In the genomic region with DNA sequence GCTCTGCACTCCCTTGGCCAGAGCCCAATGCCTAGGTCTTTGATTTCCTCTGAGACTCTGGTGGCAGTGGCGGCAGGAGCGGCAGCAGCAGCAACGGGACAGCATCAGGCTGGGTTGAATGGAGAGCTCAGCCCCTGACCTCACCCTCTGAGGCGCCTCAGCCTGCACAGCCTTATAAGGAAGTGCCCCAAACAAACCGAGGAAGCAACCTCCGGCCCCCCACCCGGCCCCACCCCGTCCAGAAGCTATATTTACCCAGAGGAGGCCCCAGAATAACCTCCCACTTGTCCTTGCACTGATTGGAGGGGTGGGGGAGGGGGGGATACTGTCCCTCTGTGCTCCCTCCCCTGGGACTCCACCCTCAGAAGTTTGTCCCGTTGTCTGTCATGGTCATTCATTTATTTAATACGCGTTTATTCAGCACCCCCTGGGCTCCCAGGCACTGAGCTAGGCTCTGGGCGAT, we compare ENCODE assay signal across 1 cellular context.
A peak's percentile ranks its signal among the peaks of the same experiment; 100 is the strongest.
TF ChIP-seq lines count a peak whose summit lies in the region.

No MANE protein-coding gene starts in this region.

TF ChIP-seq in GM12878, 131 proteins besides CTCF, POLR2A, EP300 and RAD21:
- peak; percentile 31; the same call in 1 of the 2 replicates for TF ChIP-seq CREM (IDR thresholded peaks at IDR 0.05; ENCODE audit: low read depth)
- 0 out of 2 replicates have a peak, but pooled peaks have one; percentile 6 for TF ChIP-seq SPI1 (IDR thresholded peaks at IDR 0.05; ENCODE audit: borderline replicate concordance, insufficient read depth, low read depth, low read length)
- TF ChIP-seq E2F4 (IDR thresholded peaks at IDR 0.05; ENCODE audit: low read depth, low read length) = no peak
- peak; percentile 63; the same call in 1 of the 2 replicates for TF ChIP-seq POLR2AphosphoS5 (IDR thresholded peaks at IDR 0.05; ENCODE audit: low read length)
- no peak for TF ChIP-seq PAX5 (IDR thresholded peaks at IDR 0.05; ENCODE audit: borderline replicate concordance, low read depth, low read length)
- TF ChIP-seq ZBTB4 (CRISPR knock-in tag; IDR thresholded peaks at IDR 0.05) = no peak
- TF ChIP-seq, protein P1, sequence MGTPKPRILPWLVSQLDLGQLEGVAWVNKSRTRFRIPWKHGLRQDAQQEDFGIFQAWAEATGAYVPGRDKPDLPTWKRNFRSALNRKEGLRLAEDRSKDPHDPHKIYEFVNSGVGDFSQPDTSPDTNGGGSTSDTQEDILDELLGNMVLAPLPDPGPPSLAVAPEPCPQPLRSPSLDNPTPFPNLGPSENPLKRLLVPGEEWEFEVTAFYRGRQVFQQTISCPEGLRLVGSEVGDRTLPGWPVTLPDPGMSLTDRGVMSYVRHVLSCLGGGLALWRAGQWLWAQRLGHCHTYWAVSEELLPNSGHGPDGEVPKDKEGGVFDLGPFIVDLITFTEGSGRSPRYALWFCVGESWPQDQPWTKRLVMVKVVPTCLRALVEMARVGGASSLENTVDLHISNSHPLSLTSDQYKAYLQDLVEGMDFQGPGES (IDR thresholded peaks at IDR 0.05) = no peak
- no peak for TF ChIP-seq NFIC (IDR thresholded peaks at IDR 0.05; ENCODE audit: low read depth, low read length)
- no peak for TF ChIP-seq HDAC6 (IDR thresholded peaks at IDR 0.05; ENCODE audit: unreplicated experiment)
- TF ChIP-seq TCF3 (IDR thresholded peaks at IDR 0.05; ENCODE audit: borderline replicate concordance, insufficient read depth, low read depth, low read length) = no peak
- TF ChIP-seq, protein P2, sequence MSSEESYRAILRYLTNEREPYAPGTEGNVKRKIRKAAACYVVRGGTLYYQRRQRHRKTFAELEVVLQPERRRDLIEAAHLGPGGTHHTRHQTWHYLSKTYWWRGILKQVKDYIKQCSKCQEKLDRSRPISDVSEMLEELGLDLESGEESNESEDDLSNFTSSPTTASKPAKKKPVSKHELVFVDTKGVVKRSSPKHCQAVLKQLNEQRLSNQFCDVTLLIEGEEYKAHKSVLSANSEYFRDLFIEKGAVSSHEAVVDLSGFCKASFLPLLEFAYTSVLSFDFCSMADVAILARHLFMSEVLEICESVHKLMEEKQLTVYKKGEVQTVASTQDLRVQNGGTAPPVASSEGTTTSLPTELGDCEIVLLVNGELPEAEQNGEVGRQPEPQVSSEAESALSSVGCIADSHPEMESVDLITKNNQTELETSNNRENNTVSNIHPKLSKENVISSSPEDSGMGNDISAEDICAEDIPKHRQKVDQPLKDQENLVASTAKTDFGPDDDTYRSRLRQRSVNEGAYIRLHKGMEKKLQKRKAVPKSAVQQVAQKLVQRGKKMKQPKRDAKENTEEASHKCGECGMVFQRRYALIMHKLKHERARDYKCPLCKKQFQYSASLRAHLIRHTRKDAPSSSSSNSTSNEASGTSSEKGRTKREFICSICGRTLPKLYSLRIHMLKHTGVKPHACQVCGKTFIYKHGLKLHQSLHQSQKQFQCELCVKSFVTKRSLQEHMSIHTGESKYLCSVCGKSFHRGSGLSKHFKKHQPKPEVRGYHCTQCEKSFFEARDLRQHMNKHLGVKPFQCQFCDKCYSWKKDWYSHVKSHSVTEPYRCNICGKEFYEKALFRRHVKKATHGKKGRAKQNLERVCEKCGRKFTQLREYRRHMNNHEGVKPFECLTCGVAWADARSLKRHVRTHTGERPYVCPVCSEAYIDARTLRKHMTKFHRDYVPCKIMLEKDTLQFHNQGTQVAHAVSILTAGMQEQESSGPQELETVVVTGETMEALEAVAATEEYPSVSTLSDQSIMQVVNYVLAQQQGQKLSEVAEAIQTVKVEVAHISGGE (CRISPR knock-in tag; IDR thresholded peaks at IDR 0.05) = no peak
- no peak for TF ChIP-seq CHD2 (IDR thresholded peaks at IDR 0.05; ENCODE audit: borderline replicate concordance, low read depth, low read length)
- no peak for TF ChIP-seq ZBTB33 (IDR thresholded peaks at IDR 0.05)
- TF ChIP-seq, protein P3, sequence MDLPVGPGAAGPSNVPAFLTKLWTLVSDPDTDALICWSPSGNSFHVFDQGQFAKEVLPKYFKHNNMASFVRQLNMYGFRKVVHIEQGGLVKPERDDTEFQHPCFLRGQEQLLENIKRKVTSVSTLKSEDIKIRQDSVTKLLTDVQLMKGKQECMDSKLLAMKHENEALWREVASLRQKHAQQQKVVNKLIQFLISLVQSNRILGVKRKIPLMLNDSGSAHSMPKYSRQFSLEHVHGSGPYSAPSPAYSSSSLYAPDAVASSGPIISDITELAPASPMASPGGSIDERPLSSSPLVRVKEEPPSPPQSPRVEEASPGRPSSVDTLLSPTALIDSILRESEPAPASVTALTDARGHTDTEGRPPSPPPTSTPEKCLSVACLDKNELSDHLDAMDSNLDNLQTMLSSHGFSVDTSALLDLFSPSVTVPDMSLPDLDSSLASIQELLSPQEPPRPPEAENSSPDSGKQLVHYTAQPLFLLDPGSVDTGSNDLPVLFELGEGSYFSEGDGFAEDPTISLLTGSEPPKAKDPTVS (IDR thresholded peaks at IDR 0.05; ENCODE audit: low read depth, low read length) = no peak
- peak; percentile 86 for TF ChIP-seq MEF2A (IDR thresholded peaks at IDR 0.05; ENCODE audit: insufficient read depth, low read depth, low read length)
- no peak for TF ChIP-seq MLLT1 (IDR thresholded peaks at IDR 0.05)
- TF ChIP-seq MEF2B (IDR thresholded peaks at IDR 0.05; ENCODE audit: partially characterized antibody, poor library complexity, severe bottlenecking) = peak; percentile 46
- TF ChIP-seq RFX5 (IDR thresholded peaks at IDR 0.05; ENCODE audit: low read depth, low read length) = no peak
- TF ChIP-seq SRF (IDR thresholded peaks at IDR 0.05; ENCODE audit: low read depth in 2 of 2, low read length in 2 of 2) = peak; percentile 91 to 96
